Comparison of ENCODE assay signal across 1 cellular context in the genomic region with DNA sequence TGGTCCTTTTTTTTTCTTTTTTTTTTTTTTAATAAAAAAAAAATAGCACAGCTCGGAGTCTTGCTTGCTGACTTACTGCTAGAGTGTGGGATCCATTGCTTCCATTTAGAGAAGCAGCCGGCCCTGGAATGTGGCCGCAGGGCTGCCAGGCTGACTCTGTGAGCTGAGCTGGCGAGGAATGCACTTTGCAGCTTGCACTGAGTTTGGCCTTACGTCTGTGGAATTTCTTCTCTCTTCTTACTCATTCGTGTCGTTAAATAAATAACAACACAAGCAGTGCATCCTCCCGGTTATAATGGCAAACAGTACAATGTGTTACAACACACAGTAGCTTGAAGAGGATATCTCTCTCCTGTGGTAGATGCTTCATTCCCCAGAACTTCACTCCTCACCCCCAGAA.
TF ChIP-seq lines count a peak whose summit lies in the region.

No MANE protein-coding gene starts in this region.

TF ChIP-seq in A549, 52 proteins besides CTCF, POLR2A, EP300 and RAD21 (continued from another document):
- TF ChIP-seq REST (IDR thresholded peaks at IDR 0.05) (no peak), ZSCAN20 (CRISPR knock-in tag; IDR thresholded peaks at IDR 0.05) (no peak), NR3C1 (IDR thresholded peaks at IDR 0.05) (no peak), SMC3 (IDR thresholded peaks at IDR 0.05) (no peak), GATA3 (IDR thresholded peaks at IDR 0.05; ENCODE audit: borderline replicate concordance) (peak; percentile 42; the same call in 1 of the 2 replicates)
